ENCODE assay signal across 9 cellular contexts in the genomic region with DNA sequence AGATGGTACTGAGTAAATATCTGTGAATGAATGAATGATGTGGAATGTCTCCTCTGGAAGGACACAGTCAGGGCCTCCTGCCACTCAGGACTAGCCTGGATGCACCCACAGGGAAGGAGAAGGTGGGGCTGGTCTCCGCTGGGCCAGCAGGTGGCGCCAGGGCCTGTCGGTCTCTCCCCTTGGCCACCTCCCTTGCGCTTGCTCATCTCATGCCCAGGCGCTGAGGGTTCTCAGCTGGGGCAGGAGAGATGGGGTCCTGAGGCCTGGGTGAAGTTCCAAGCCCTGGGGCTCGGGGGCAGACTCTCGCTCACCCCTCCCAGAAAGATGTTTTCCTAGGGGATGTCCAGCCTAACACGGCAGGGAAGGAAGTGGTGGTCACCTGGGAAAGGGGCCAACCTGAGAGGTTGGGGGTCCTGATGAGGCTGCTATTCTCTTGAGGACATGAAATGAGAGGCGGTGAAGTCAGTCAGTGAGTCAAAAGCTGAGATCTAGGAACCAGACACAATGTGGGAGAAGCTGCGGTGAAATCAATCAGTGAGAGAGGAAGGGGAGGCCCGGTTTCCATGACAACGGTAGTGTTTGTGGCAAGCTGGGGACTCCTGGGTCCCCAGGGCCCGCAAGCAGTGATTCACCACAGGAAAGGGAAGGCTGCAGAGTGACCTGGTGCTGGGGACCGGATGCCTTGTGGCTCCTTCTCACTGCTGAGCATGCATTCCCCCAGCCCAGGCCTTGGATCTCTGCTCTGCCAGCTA. TPM values are rescaled to one million over a fixed set of nuclear protein-coding genes. Genes with fewer than 3 reads are reported as not detected.
DNase-seq lines count a peak whose midpoint lies in the region; ATAC-seq, FAIRE-seq and TF ChIP-seq lines count a peak whose summit lies in the region.
"Had no signal": no experiment of that assay in that cellular context is flagged by ENCODE, and none has a peak within 500 bp of the region (broad histone marks: within the 10 kb centered on the region; RNA-seq: fewer than 3 reads in every experiment).

No MANE protein-coding gene starts in this region.

- peak; percentile 93 for TF ChIP-seq RAD21 in H1 (IDR thresholded peaks at IDR 0.05 in 1 of 2, conservative IDR thresholded peaks at IDR 0.05 in 1 of 2; ENCODE audit: low read depth in 2 of 2, low read length in 2 of 2)

- H3K4me3 ChIP-seq in HL-60 (replicated peaks; ENCODE audit: insufficient read depth, low read length): no peak overlapping the region
- H3K4me3 ChIP-seq in H1 (ENCODE audit: extremely low read depth in 1 of 4, insufficient read depth in 2 of 4, low read depth in 3 of 4, low read length in 4 of 4): no peak overlapping the region

- H2AK5ac ChIP-seq in H1 (ENCODE audit: low read depth, low read length): 0 out of 2 replicates have a peak overlapping the region, but pooled peaks have one; percentile 1

- POLR2A ChIA-PET in CD4-positive, alpha-beta T cell (lab: Charles Lee): interaction anchor here (0.7 to 4.3 kb wide), 7 partner anchors 9 to 129 kb away, joined by 3 to 23 read pairs (median 6); partner anchors contain the start of genes LMNA and PMF1
- POLR2A ChIA-PET in H1 (lab: Charles Lee; ENCODE audit: partially characterized antibody): interaction anchor here (0.6 to 29.6 kb wide), 11 partner anchors 8 to 186 kb away, joined by 3 to 763 read pairs (median 4); partner anchors contain the start of genes LMNA, MEX3A, PMF1 and SMG5

- no peaks in the 10 kb centered on the region for H3K9me3 Mint-ChIP-seq in CD4-positive, alpha-beta T cell

- CTCF ChIA-PET in CD4-positive, alpha-beta T cell (lab: Charles Lee): interaction anchor here (0.5 to 6.8 kb wide), 22 partner anchors 9 to 143 kb away, joined by 3 to 194 read pairs (median 5); partner anchors contain the start of genes ARHGEF2, LMNA, MEX3A and PMF1
- CTCF ChIA-PET in H1 (lab: Charles Lee; ENCODE audit: partially characterized antibody): interaction anchor here (0.6 to 29.5 kb wide), 39 partner anchors 8 to 1111 kb away, joined by 3 to 1994 read pairs (median 4); partner anchors contain the start of genes LMNA, MEX3A, PAQR6 and SEMA4A

- no peak for TF ChIP-seq EP300 in H1 (IDR thresholded peaks at IDR 0.05; ENCODE audit: borderline replicate concordance in 1 of 2, low read depth in 2 of 2, low read length in 2 of 2)

- no peak overlapping the region for H3K18ac ChIP-seq in H1 (ENCODE audit: extremely low read depth, low read length)

- peak; percentile 93 for TF ChIP-seq CTCF in CD4-positive, alpha-beta T cell (IDR thresholded peaks at IDR 0.05)
- TF ChIP-seq CTCF in HL-60 (IDR thresholded peaks at IDR 0.05; ENCODE audit: insufficient read depth, low read length) (peak; percentile 90), H1 (IDR thresholded peaks at IDR 0.05; ENCODE audit: control extremely low read depth in 1 of 3, insufficient read depth in 1 of 3, low read depth in 1 of 3, low read length in 3 of 3) (peak; percentile 94 to 100 (median 97))

- no peak overlapping the region for H3K14ac ChIP-seq in H1 (ENCODE audit: insufficient read length)

- no peak overlapping the region for H2AFZ ChIP-seq in H1 (ENCODE audit: low read length)

- peaks cover 0 to 10% (median 3%) of the 10 kb centered on the region in 4 experiments; a peak in 3 of 7 replicates for H3K4me1 ChIP-seq in H1 (replicated peaks in 1 of 4; ENCODE audit: control insufficient read depth in 3 of 4, insufficient read depth in 4 of 4, low read length in 3 of 4)

- DNase-seq in CD4-positive, alpha-beta T cell: peak; percentile 73 to 92 (median 80)
- DNase-seq in HL-60 (ENCODE audit: low read depth in 1 of 2, low spot score in 1 of 2) (peak; percentile 89 to 97), NOMO-1 (lab: John Stamatoyannopoulos, UW; ENCODE audit: unreplicated experiment in 2 of 2) (peak; percentile 81 to 89), H1 (ENCODE audit: low read depth in 1 of 2, low spot score in 2 of 2) (peak in 1 of 2 experiments; percentile 95), middle frontal gyrus (ENCODE audit: extremely low spot score, low spot score) (peak; percentile 78)
- peak; percentile 97 for DNase-seq in activated CD8-positive, alpha-beta memory T cell treated with anti-CD3 and anti-CD28 coated beads, Interleukin-2, amount 50 U/mL, for 1 hour (ENCODE audit: extremely low read depth)
- DNase-seq in stimulated activated CD8-positive, alpha-beta memory T cell treated with anti-CD3 and anti-CD28 coated beads, Interleukin-4, amount 100 ng/mL, for 1 hour (ENCODE audit: low read depth in 2 of 2, low spot score in 1 of 2): peak; percentile 66 to 71

- peak overlapping the region; percentile 51 for H3K27ac ChIP-seq in CD4-positive, alpha-beta T cell (ENCODE audit: low read depth, low read length)
- H3K27ac ChIP-seq in HL-60 (replicated peaks): no peak overlapping the region
- H3K27ac ChIP-seq in H1 (ENCODE audit: low read depth, low read length): no peak overlapping the region

- H3K27me3 ChIP-seq in CD4-positive, alpha-beta T cell (ENCODE audit: control insufficient read depth, insufficient read depth, low read length): no peaks in the 10 kb centered on the region
- no peaks in the 10 kb centered on the region for H3K27me3 ChIP-seq in HL-60 (ENCODE audit: insufficient read depth, poor library complexity, severe bottlenecking)
- H3K27me3 ChIP-seq in H1 (replicated peaks in 1 of 4; ENCODE audit: control insufficient read depth in 3 of 4, extremely low read depth in 1 of 4, insufficient read depth in 3 of 4, low read length in 3 of 4): no peaks in the 10 kb centered on the region; a peak in 1 of 7 replicates

- H3K79me1 ChIP-seq in H1 (ENCODE audit: low read depth, low read length): no peaks in the 10 kb centered on the region

- no peak overlapping the region for H3K4ac ChIP-seq in H1 (replicated peaks; ENCODE audit: insufficient read length, low read depth, low read length)

- H2BK5ac ChIP-seq in H1 (ENCODE audit: low read depth, low read length): no peak overlapping the region

- H4K20me1 ChIP-seq in H1 (replicated peaks in 1 of 2; ENCODE audit: control insufficient read depth in 1 of 2, insufficient read depth in 2 of 2, low read length in 2 of 2): peaks cover 2 to 11% of the 10 kb centered on the region in 2 experiments

- 0 out of 2 replicates have a peak overlapping the region, but pooled peaks have one; percentile 10 for H2BK12ac ChIP-seq in H1 (ENCODE audit: low read depth, low read length)

- H3K36me3 Mint-ChIP-seq in CD4-positive, alpha-beta T cell (ENCODE audit: low read depth): no peaks in the 10 kb centered on the region

- H4K91ac ChIP-seq in H1 (replicated peaks; ENCODE audit: insufficient read length, low read length): no peak overlapping the region

- no peak overlapping the region for H4K5ac ChIP-seq in H1 (ENCODE audit: insufficient read length, low read depth, low read length)

- H3K36me3 ChIP-seq in H1 (ENCODE audit: control insufficient read depth in 2 of 4, insufficient read depth in 4 of 4, low read length in 3 of 4): no peaks in the 10 kb centered on the region; a peak in 1 of 8 replicates

- no peak overlapping the region; the same call in 1 of the 2 replicates for H2BK15ac ChIP-seq in H1 (ENCODE audit: low read length)

- no peaks in the 10 kb centered on the region for H3K23me2 ChIP-seq in H1 (ENCODE audit: low read depth, low read length)

- H2BK20ac ChIP-seq in H1 (ENCODE audit: low read length): 0 out of 2 replicates have a peak overlapping the region, but pooled peaks have one; percentile 34

- no peak overlapping the region for H2BK120ac ChIP-seq in H1 (replicated peaks; ENCODE audit: low read depth, low read length)

- H3K23ac ChIP-seq in H1 (ENCODE audit: insufficient read length): no peak overlapping the region

- H4K8ac ChIP-seq in H1 (ENCODE audit: extremely low read depth, insufficient read depth, low read length): no peak overlapping the region

- peak overlapping the region; percentile 26 for H3K4me3 Mint-ChIP-seq in CD4-positive, alpha-beta T cell

- peak overlapping the region; percentile 82 for H3K27ac Mint-ChIP-seq in CD4-positive, alpha-beta T cell

- TF ChIP-seq POLR2A in H1 (IDR thresholded peaks at IDR 0.05; ENCODE audit: control extremely low read depth in 1 of 2, low read depth in 2 of 2, low read length in 2 of 2): no peak

- peaks cover 4% of the 10 kb centered on the region for H3K27me3 Mint-ChIP-seq in CD4-positive, alpha-beta T cell

- H3K4me2 ChIP-seq in H1 (ENCODE audit: insufficient read depth in 1 of 2, low read depth in 2 of 2, low read length in 2 of 2): no peak overlapping the region

- no peak for FAIRE-seq in H1 (lab: Jason Lieb, UNC)

- intact Hi-C loops in CD4-positive, alpha-beta T cell (cut with DNase I, micrococcal nuclease): loop anchor here (1.0 kb wide), 3 partner anchors 9 to 33 kb away; no protein-coding TSS in a partner anchor

- WGBS in H1 (ENCODE audit: extremely low coverage in 1 of 2, insufficient coverage in 1 of 2, insufficient read length in 1 of 2, insufficient replicate concordance in 2 of 2, low coverage in 1 of 2, low lambda C conversion rate in 2 of 2, missing lambda C conversion rate in 1 of 2), 2 experiments: 49% methylated on average over 12 of the region's 14 CpGs; no CpG with 5 or more reads in 1 of the 2 experiments

- ATAC-seq in CD4-positive, alpha-beta T cell (ENCODE audit: poor library complexity): peak; percentile 78
- peak; percentile 61 for ATAC-seq in GM19455 (IDR thresholded peaks at IDR 0.05; ENCODE audit: unreplicated experiment)

- no peak overlapping the region for H3K56ac ChIP-seq in H1 (replicated peaks; ENCODE audit: insufficient read length, low read depth, low read length)

- H3K9ac ChIP-seq in H1 (replicated peaks in 1 of 4; ENCODE audit: extremely low read depth in 1 of 4, low read depth in 3 of 4, low read length in 3 of 4): no peak overlapping the region

- H3K9me3 ChIP-seq in CD4-positive, alpha-beta T cell (ENCODE audit: control insufficient read depth, low read length): no peaks in the 10 kb centered on the region
- no peaks in the 10 kb centered on the region for H3K9me3 ChIP-seq in H1 (ENCODE audit: insufficient read depth in 2 of 2, low read depth in 1 of 2, low read length in 1 of 2)

- H3K4me1 Mint-ChIP-seq in CD4-positive, alpha-beta T cell (ENCODE audit: low read depth): peaks cover 39% of the 10 kb centered on the region

- 0 out of 4 replicates have a peak, but pooled peaks cover 0 to 3% of the 10 kb centered on the region in 2 experiments for H3K79me2 ChIP-seq in H1 (ENCODE audit: control insufficient read depth in 1 of 2, insufficient read depth in 2 of 2, low read length in 2 of 2)

RNA-seq across cellular contexts. Expression of gene MEX3A, which starts 14.6 kb away (rescaled TPM):
- under 1 TPM; 0.27 to 0.36 TPM for total RNA-seq in CD4-positive, alpha-beta T cell
- total RNA-seq in H1 (2021; fragmentation: NEBNext Ultra II Directional; extraction: Animal tissue kit (Norgen Biotek cat#: 25700)): 52.4 and 54.7 TPM in 2 replicates
- 34.1 and 43.5 TPM in 2 replicates for polyA plus RNA-seq in H1 (2011; rRNA removed)
- 30.7 TPM for polyA plus RNA-seq in H1 (2011; cell fraction: cytosol; rRNA removed)
- polyA plus RNA-seq in H1 (2011; cell fraction: nucleus; rRNA removed): 122 TPM
- polyA plus RNA-seq in H1 (2012, experiment 1 of 2): 42.2 to 51.4 TPM (median 46.7 TPM) in 4 replicates
- polyA plus RNA-seq in H1 (2012, experiment 2 of 2): 37.7 TPM
- polyA plus RNA-seq in H1 (2013, experiment 1 of 2): 50.4 TPM
- 45.1 TPM for polyA plus RNA-seq in H1 (2013, experiment 2 of 2)
- 43.0 and 47.3 TPM in 2 replicates for polyA minus RNA-seq in H1 (2011; rRNA and poly(A)+ RNA removed)
- polyA minus RNA-seq in H1 (2011; cell fraction: cytosol; rRNA and poly(A)+ RNA removed): 55.2 TPM
- polyA minus RNA-seq in H1 (2011; cell fraction: nucleus; rRNA and poly(A)+ RNA removed): 107 TPM

RNA-seq across cellular contexts. Expression of gene LMNA, which starts 17.7 kb away (rescaled TPM):
- 100 to 1,000 TPM; 435 to 455 TPM for total RNA-seq in CD4-positive, alpha-beta T cell
- total RNA-seq in H1 (2021; fragmentation: NEBNext Ultra II Directional; extraction: Animal tissue kit (Norgen Biotek cat#: 25700)): 46.8 and 48.0 TPM in 2 replicates
- 25.8 and 38.3 TPM in 2 replicates for polyA plus RNA-seq in H1 (2011; rRNA removed)
- 33.6 TPM for polyA plus RNA-seq in H1 (2011; cell fraction: cytosol; rRNA removed)
- 78.1 TPM for polyA plus RNA-seq in H1 (2011; cell fraction: nucleus; rRNA removed)
- 36.7 to 43.4 TPM (median 39.1 TPM) in 4 replicates for polyA plus RNA-seq in H1 (2012, experiment 1 of 2)
- polyA plus RNA-seq in H1 (2012, experiment 2 of 2): 56.7 TPM
- 34.7 TPM for polyA plus RNA-seq in H1 (2013, experiment 1 of 2)
- polyA plus RNA-seq in H1 (2013, experiment 2 of 2): 32.6 TPM
- polyA minus RNA-seq in H1 (2011; rRNA and poly(A)+ RNA removed): 15.1 and 20.9 TPM in 2 replicates
- polyA minus RNA-seq in H1 (2011; cell fraction: cytosol; rRNA and poly(A)+ RNA removed): 33.7 TPM
- 28.1 TPM for polyA minus RNA-seq in H1 (2011; cell fraction: nucleus; rRNA and poly(A)+ RNA removed)

RNA-seq across cellular contexts. Expression of gene RAB25, which starts 35.9 kb away (rescaled TPM):
- total RNA-seq in CD4-positive, alpha-beta T cell: 1 to 10 TPM in 1 of 2 experiments, under 1 TPM in 1; 0.58 to 1.3 TPM
- total RNA-seq in H1 (2021; fragmentation: NEBNext Ultra II Directional; extraction: Animal tissue kit (Norgen Biotek cat#: 25700)): 34.8 and 38.5 TPM in 2 replicates
- polyA plus RNA-seq in H1 (2011; rRNA removed): 98.2 and 117 TPM in 2 replicates
- polyA plus RNA-seq in H1 (2011; cell fraction: cytosol; rRNA removed): 110 TPM
- 61.3 TPM for polyA plus RNA-seq in H1 (2011; cell fraction: nucleus; rRNA removed)
- 66.9 to 78.3 TPM (median 74.1 TPM) in 4 replicates for polyA plus RNA-seq in H1 (2012, experiment 1 of 2)
- polyA plus RNA-seq in H1 (2012, experiment 2 of 2): 91.5 TPM
- 48.0 TPM for polyA plus RNA-seq in H1 (2013, experiment 1 of 2)
- polyA plus RNA-seq in H1 (2013, experiment 2 of 2): 50.7 TPM
- 50.6 and 52.5 TPM in 2 replicates for polyA minus RNA-seq in H1 (2011; rRNA and poly(A)+ RNA removed)
- polyA minus RNA-seq in H1 (2011; cell fraction: cytosol; rRNA and poly(A)+ RNA removed): 24.8 TPM
- polyA minus RNA-seq in H1 (2011; cell fraction: nucleus; rRNA and poly(A)+ RNA removed): 19.2 TPM
- total RNA-seq: glomerular endothelial cell had no signal

RNA-seq across cellular contexts. Expression of gene LAMTOR2, which starts 42.2 kb away (rescaled TPM):
- total RNA-seq in CD4-positive, alpha-beta T cell: 1 to 10 TPM; 7.0 to 8.7 TPM
- 50.5 and 54.7 TPM in 2 replicates for total RNA-seq in H1 (2021; fragmentation: NEBNext Ultra II Directional; extraction: Animal tissue kit (Norgen Biotek cat#: 25700))
- 122 and 131 TPM in 2 replicates for polyA plus RNA-seq in H1 (2011; rRNA removed)
- 109 TPM for polyA plus RNA-seq in H1 (2011; cell fraction: cytosol; rRNA removed)
- polyA plus RNA-seq in H1 (2011; cell fraction: nucleus; rRNA removed): 74.9 TPM
- 77.2 to 105 TPM (median 92.7 TPM) in 4 replicates for polyA plus RNA-seq in H1 (2012, experiment 1 of 2)
- 70.5 TPM for polyA plus RNA-seq in H1 (2012, experiment 2 of 2)
- 63.5 TPM for polyA plus RNA-seq in H1 (2013, experiment 1 of 2)
- 69.2 TPM for polyA plus RNA-seq in H1 (2013, experiment 2 of 2)
- polyA minus RNA-seq in H1 (2011; rRNA and poly(A)+ RNA removed): 18.2 and 23.3 TPM in 2 replicates
- polyA minus RNA-seq in H1 (2011; cell fraction: cytosol; rRNA and poly(A)+ RNA removed): 14.1 TPM
- polyA minus RNA-seq in H1 (2011; cell fraction: nucleus; rRNA and poly(A)+ RNA removed): 22.4 TPM

RNA-seq across cellular contexts. Expression of gene UBQLN4, which starts 43.2 kb away (rescaled TPM):
- total RNA-seq in CD4-positive, alpha-beta T cell: 10 to 100 TPM; 10.6 to 11.9 TPM
- total RNA-seq in H1 (2021; fragmentation: NEBNext Ultra II Directional; extraction: Animal tissue kit (Norgen Biotek cat#: 25700)): 37.7 and 39.8 TPM in 2 replicates
- polyA plus RNA-seq in H1 (2011; rRNA removed): 47.8 and 52.0 TPM in 2 replicates
- polyA plus RNA-seq in H1 (2011; cell fraction: cytosol; rRNA removed): 40.8 TPM
- polyA plus RNA-seq in H1 (2011; cell fraction: nucleus; rRNA removed): 76.1 TPM
- 42.4 to 49.0 TPM (median 44.7 TPM) in 4 replicates for polyA plus RNA-seq in H1 (2012, experiment 1 of 2)
- polyA plus RNA-seq in H1 (2012, experiment 2 of 2): 40.6 TPM
- polyA plus RNA-seq in H1 (2013, experiment 1 of 2): 26.1 TPM
- 26.7 TPM for polyA plus RNA-seq in H1 (2013, experiment 2 of 2)
- 48.9 and 53.6 TPM in 2 replicates for polyA minus RNA-seq in H1 (2011; rRNA and poly(A)+ RNA removed)
- 31.0 TPM for polyA minus RNA-seq in H1 (2011; cell fraction: cytosol; rRNA and poly(A)+ RNA removed)
- 29.2 TPM for polyA minus RNA-seq in H1 (2011; cell fraction: nucleus; rRNA and poly(A)+ RNA removed)

Comparison
In these comparisons a context has a peak if more than half of its experiments do, and no peak if none do; other contexts are left out.
1. RNA of gene MEX3A, which starts 14.6 kb away (total RNA-seq): 52.4 to 54.7 TPM in H1; 0.27 to 0.36 TPM in CD4-positive, alpha-beta T cell; every median in the first group is over 10 times any median in the second.
2. RNA of gene RAB25, which starts 35.9 kb away (total RNA-seq): 34.8 to 38.5 TPM in H1; 0.58 to 1.3 TPM in CD4-positive, alpha-beta T cell; every median in the first group is over 10 times any median in the second.
3. Peak in every context shown above with its lines, with median percentiles within 50 percentile points of each other: CTCF ChIP-seq.